Comparison of ENCODE assay signal across 8 cellular contexts in the genomic region with DNA sequence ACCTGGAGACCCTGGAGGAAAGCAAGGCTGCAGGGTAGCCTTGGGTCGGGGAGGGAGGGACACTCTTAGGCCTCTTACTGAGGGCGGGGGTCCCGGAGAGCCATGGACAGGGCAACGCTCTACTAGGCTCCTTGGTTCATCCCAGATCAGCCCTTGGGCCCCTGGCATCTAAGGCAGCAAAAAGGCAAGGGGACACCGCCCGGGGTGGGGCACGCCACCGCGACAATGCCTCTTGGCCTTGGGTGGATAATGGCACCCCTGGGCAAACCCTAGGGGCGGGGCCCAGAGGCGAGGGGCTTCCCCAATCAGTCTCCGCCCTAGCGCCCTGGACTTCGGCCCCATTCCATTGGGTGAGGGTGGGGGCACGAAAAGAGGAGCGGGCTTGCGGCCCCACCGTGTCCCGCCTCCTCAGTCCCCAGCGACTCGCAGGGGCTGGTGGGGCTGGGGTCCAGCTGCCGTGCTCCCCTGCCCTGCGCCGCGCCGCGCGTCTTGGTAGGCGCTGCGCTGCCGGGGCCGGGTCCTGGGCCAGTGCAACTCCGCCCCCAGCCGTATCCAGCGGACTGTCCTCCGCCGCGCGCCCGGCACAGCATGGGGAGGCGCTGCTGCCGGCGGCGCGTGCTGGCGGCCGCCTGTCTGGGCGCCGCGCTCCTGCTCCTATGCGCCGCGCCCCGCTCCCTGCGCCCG. TPM values are rescaled to one million over a fixed set of nuclear protein-coding genes. Genes with fewer than 3 reads are reported as not detected.
DNase-seq lines count a peak whose midpoint lies in the region; TF ChIP-seq lines count a peak whose summit lies in the region.

A gene with protein sequence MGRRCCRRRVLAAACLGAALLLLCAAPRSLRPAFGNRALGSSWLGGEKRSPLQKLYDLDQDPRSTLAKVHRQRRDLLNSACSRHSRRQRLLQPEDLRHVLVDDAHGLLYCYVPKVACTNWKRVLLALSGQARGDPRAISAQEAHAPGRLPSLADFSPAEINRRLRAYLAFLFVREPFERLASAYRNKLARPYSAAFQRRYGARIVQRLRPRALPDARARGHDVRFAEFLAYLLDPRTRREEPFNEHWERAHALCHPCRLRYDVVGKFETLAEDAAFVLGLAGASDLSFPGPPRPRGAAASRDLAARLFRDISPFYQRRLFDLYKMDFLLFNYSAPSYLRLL (plus strand): TSS at position 411 of the 684 bp plus-strand sequence. CDS start 178 bp downstream, at position 589.

- H3K4me3 ChIP-seq in esophagus (ENCODE audit: low read depth in 1 of 2, low read length in 2 of 2): peak within 1 kb of the TSS; percentile 9 to 32
- H3K4me3 ChIP-seq in uterus: no peak within 1 kb of the TSS

- H3K27ac ChIP-seq in esophagus (ENCODE audit: low read depth in 2 of 2, low read length in 1 of 2) (no peak within 1 kb of the TSS), uterus (no peak within 1 kb of the TSS)

- no peak for TF ChIP-seq POLR2A in uterus (IDR thresholded peaks at IDR 0.05)

- intact Hi-C loops in uterus (cut with DNase I; ENCODE audit: low total_unique reads): no loop called here

- H3K9me3 ChIP-seq in esophagus (ENCODE audit: control insufficient read depth in 2 of 2, insufficient read depth in 1 of 2, low read depth in 1 of 2, low read length in 1 of 2) (peaks cover 0 to 2% of the 10 kb centered on the region in 2 donors), uterus (no peaks in the 10 kb centered on the region)

- H3K27me3 ChIP-seq in esophagus (ENCODE audit: control insufficient read depth in 1 of 2, insufficient read depth in 2 of 2, low read length in 2 of 2) (peaks cover 0 to 3% of the 10 kb centered on the region in 2 donors), uterus (peaks cover 0 to 5% of the 10 kb centered on the region in 2 donors)

- DNase-seq in NCI-H510A treated with DMSO at 0.1 percent for 48 hours (lab: John Stamatoyannopoulos, UW) (peak; percentile 33), NCI-H510A (lab: John Stamatoyannopoulos, UW) (no peak), NOMO-1 treated with dmso at 0.1 percent for 144 hours (lab: John Stamatoyannopoulos, UW; ENCODE audit: unreplicated experiment) (peak; percentile 56), myocyte (ENCODE audit: low read depth) (peak; percentile 33), germinal center (ENCODE audit: low spot score) (no peak), GM19240 (ENCODE audit: insufficient read length, low spot score) (no peak), uterus (no peak)

- no peak for TF ChIP-seq CTCF in uterus (IDR thresholded peaks at IDR 0.05)

- H3K36me3 ChIP-seq in esophagus (ENCODE audit: control insufficient read depth in 2 of 2, insufficient read depth in 2 of 2, low read length in 1 of 2) (no peaks in the 10 kb centered on the region), uterus (no peaks in the 10 kb centered on the region)

- H3K4me1 ChIP-seq in esophagus (ENCODE audit: control insufficient read depth in 2 of 2, insufficient read depth in 2 of 2, low read length in 1 of 2) (peaks cover 4 to 8% of the 10 kb centered on the region in 2 donors), uterus (peaks cover 0 to 10% of the 10 kb centered on the region in 2 donors)

- WGBS in esophagus, 2 donors: 7 to 8% methylated on average over 51 to 56 of the region's 56 CpGs

RNA-seq across cellular contexts. Expression of the gene that starts here (rescaled TPM):
- polyA plus RNA-seq in esophagus: under 1 TPM in 1 of 2 donors, not detected in 1; 0.04 TPM
- total RNA-seq in myocyte (0.21 TPM in 1 of 2 replicates, not detected in the other), uterus (under 1 TPM in 2 of 4 donors, not detected in 2; 0.24 to 0.62 TPM)
- 0.13 TPM for polyA plus RNA-seq in myocyte (2012)

Comparison
In these comparisons a context has a peak if more than half of its experiments do, and no peak if none do; other contexts are left out.
1. DNase-seq: peak in NCI-H510A treated with DMSO at 0.1 percent for 48 hours (single experiment) and NOMO-1 treated with dmso at 0.1 percent for 144 hours (single experiment); none in NCI-H510A (single experiment), germinal center (single experiment), GM19240 (single experiment) and uterus (0 of 2).
2. Peak in DNase-seq in myocyte; RNA of the gene not detected or under 1 TPM.
3. H3K4me3 ChIP-seq: peak in esophagus (2 of 2); none in uterus (0 of 2).